In genomic region chr7:98399903-98400537, GRCh38 we compare ENCODE assay signal across 8 cellular contexts. TPM values are rescaled to one million over a fixed set of nuclear protein-coding genes. Genes with fewer than 3 reads are reported as not detected.
DNase-seq lines count a peak whose midpoint lies in the region; ATAC-seq and TF ChIP-seq lines count a peak whose summit lies in the region.

No MANE protein-coding gene starts in this region.

- H3K9me3 Mint-ChIP-seq in CD8-positive, alpha-beta memory T cell = no peaks in the 10 kb centered on the region
- H3K9me3 Mint-ChIP-seq in chondrocyte (ENCODE audit: low read depth) = no peaks in the 10 kb centered on the region
- no peaks in the 10 kb centered on the region for H3K9me3 Mint-ChIP-seq in natural killer cell treated with Interleukin-12 subunit alpha and Interleukin-12 subunit beta and Interleukin-15 and Interleukin-18, amount 100 ng/mL, for 72 hours
- peaks cover 4% of the 10 kb centered on the region for H3K9me3 Mint-ChIP-seq in glutamatergic neuron (ENCODE audit: unreplicated experiment)

- H3K4me3 ChIP-seq in CD8-positive, alpha-beta memory T cell (ENCODE audit: low read length) = no peak overlapping the region

- DNase-seq in CD8-positive, alpha-beta memory T cell = no peak
- DNase-seq in chondrocyte (ENCODE audit: low spot score) (no peak), NCI-H446 (lab: John Stamatoyannopoulos, UW) (no peak), glutamatergic neuron (no peak), NCI-H226 (no peak)
- DNase-seq in natural killer cell treated with Interleukin-12 subunit alpha and Interleukin-12 subunit beta and Interleukin-15 and Interleukin-18, amount 100 ng/mL, for 72 hours (ENCODE audit: low spot score) = no peak

- H3K36me3 ChIP-seq in CD8-positive, alpha-beta memory T cell (ENCODE audit: insufficient read depth, low read length) = no peaks in the 10 kb centered on the region

- peaks cover 27 to 37% of the 10 kb centered on the region in 2 donors for H3K27me3 Mint-ChIP-seq in CD8-positive, alpha-beta memory T cell
- H3K27me3 Mint-ChIP-seq in chondrocyte (ENCODE audit: low read depth) (no peaks in the 10 kb centered on the region), glutamatergic neuron (ENCODE audit: unreplicated experiment) (peaks cover 5% of the 10 kb centered on the region)
- peaks cover 16 to 25% of the 10 kb centered on the region in 2 donors for H3K27me3 Mint-ChIP-seq in natural killer cell treated with Interleukin-12 subunit alpha and Interleukin-12 subunit beta and Interleukin-15 and Interleukin-18, amount 100 ng/mL, for 72 hours

- TF ChIP-seq CTCF in chondrocyte (IDR thresholded peaks at IDR 0.05) = no peak
- no peak for TF ChIP-seq CTCF in glutamatergic neuron (IDR thresholded peaks at IDR 0.05; ENCODE audit: partially characterized antibody, unreplicated experiment)

- peak overlapping the region; percentile 18 for H3K27ac ChIP-seq in CD8-positive, alpha-beta memory T cell (ENCODE audit: low read depth, low read length)

- no peak for ATAC-seq in natural killer cell treated with Interleukin-12 subunit alpha and Interleukin-12 subunit beta and Interleukin-15 and Interleukin-18, amount 100 ng/mL, for 72 hours
- ATAC-seq in GM18519 (IDR thresholded peaks at IDR 0.05; ENCODE audit: low FRiP score, unreplicated experiment) = no peak

- no peaks in the 10 kb centered on the region for H3K9me3 ChIP-seq in CD8-positive, alpha-beta memory T cell (ENCODE audit: low read length)

- peaks cover 5 to 12% (median 8%) of the 10 kb centered on the region in 3 donors for H3K4me1 Mint-ChIP-seq in CD8-positive, alpha-beta memory T cell
- peaks cover 17% of the 10 kb centered on the region for H3K4me1 Mint-ChIP-seq in chondrocyte (ENCODE audit: low read depth)
- peaks cover 0 to 3% of the 10 kb centered on the region in 2 donors for H3K4me1 Mint-ChIP-seq in natural killer cell treated with Interleukin-12 subunit alpha and Interleukin-12 subunit beta and Interleukin-15 and Interleukin-18, amount 100 ng/mL, for 72 hours (ENCODE audit: low read depth in 2 of 2)
- H3K4me1 Mint-ChIP-seq in glutamatergic neuron (ENCODE audit: low read depth, unreplicated experiment) = no peaks in the 10 kb centered on the region

- POLR2A ChIA-PET in CD8-positive, alpha-beta memory T cell (lab: Charles Lee) = no interaction called here

- peak overlapping the region in 2 of 8 donors; percentile 17 to 47 for H3K27ac Mint-ChIP-seq in CD8-positive, alpha-beta memory T cell
- H3K27ac Mint-ChIP-seq in chondrocyte (ENCODE audit: unreplicated experiment) = peak overlapping the region; percentile 78
- H3K27ac Mint-ChIP-seq in natural killer cell treated with Interleukin-12 subunit alpha and Interleukin-12 subunit beta and Interleukin-15 and Interleukin-18, amount 100 ng/mL, for 72 hours = peak overlapping the region in 1 of 2 donors; percentile 36
- H3K27ac Mint-ChIP-seq in glutamatergic neuron (ENCODE audit: unreplicated experiment) = no peak overlapping the region

- TF ChIP-seq RAD21 in Ishikawa (IDR thresholded peaks at IDR 0.05; ENCODE audit: low read depth) = no peak

- H3K4me1 ChIP-seq in CD8-positive, alpha-beta memory T cell (ENCODE audit: insufficient read depth, low read length) = peaks cover 5% of the 10 kb centered on the region

- no peaks in the 10 kb centered on the region for H3K36me3 Mint-ChIP-seq in CD8-positive, alpha-beta memory T cell
- H3K36me3 Mint-ChIP-seq in chondrocyte (ENCODE audit: low read depth) (no peaks in the 10 kb centered on the region), glutamatergic neuron (ENCODE audit: unreplicated experiment) (no peaks in the 10 kb centered on the region)
- no peaks in the 10 kb centered on the region for H3K36me3 Mint-ChIP-seq in natural killer cell treated with Interleukin-12 subunit alpha and Interleukin-12 subunit beta and Interleukin-15 and Interleukin-18, amount 100 ng/mL, for 72 hours

- no peaks in the 10 kb centered on the region for H3K27me3 ChIP-seq in CD8-positive, alpha-beta memory T cell (ENCODE audit: insufficient read depth, low read length, poor library complexity, severe bottlenecking)

- H3K4me3 Mint-ChIP-seq in CD8-positive, alpha-beta memory T cell = peak overlapping the region in 6 of 7 donors; percentile 29 to 83 (median 42)
- H3K4me3 Mint-ChIP-seq in chondrocyte (ENCODE audit: unreplicated experiment) (peak overlapping the region; percentile 65), glutamatergic neuron (ENCODE audit: unreplicated experiment) (no peak overlapping the region)
- H3K4me3 Mint-ChIP-seq in natural killer cell treated with Interleukin-12 subunit alpha and Interleukin-12 subunit beta and Interleukin-15 and Interleukin-18, amount 100 ng/mL, for 72 hours = peak overlapping the region; percentile 23

- CTCF ChIA-PET in CD8-positive, alpha-beta memory T cell (lab: Charles Lee) = interaction anchor here (1.2 kb wide), 1 partner anchor 21 kb away, joined by 3 read pairs; no protein-coding TSS in a partner anchor

- no peak; the same call in 1 of the 2 replicates for TF ChIP-seq EP300 in Ishikawa (IDR thresholded peaks at IDR 0.05; ENCODE audit: borderline replicate concordance)

TF ChIP-seq in Ishikawa, 13 proteins besides CTCF, POLR2A, EP300 and RAD21:
- TF ChIP-seq TAF1 (IDR thresholded peaks at IDR 0.05; ENCODE audit: low read depth) (no peak), TCF12 (IDR thresholded peaks at IDR 0.05; ENCODE audit: low read depth) (peak; percentile 30), ZBTB7A (IDR thresholded peaks at IDR 0.05; ENCODE audit: low read depth) (peak; percentile 51; the same call in 1 of the 2 replicates), USF1 (IDR thresholded peaks at IDR 0.05) (no peak), FOXM1 (IDR thresholded peaks at IDR 0.05; ENCODE audit: borderline replicate concordance, low read depth) (no peak), REST (IDR thresholded peaks at IDR 0.05; ENCODE audit: low read depth) (no peak), YY1 (IDR thresholded peaks at IDR 0.05; ENCODE audit: low read depth) (no peak), EGR1 (IDR thresholded peaks at IDR 0.05) (no peak), MAX (IDR thresholded peaks at IDR 0.05) (no peak), TEAD4 (IDR thresholded peaks at IDR 0.05) (0 out of 2 replicates have a peak, but pooled peaks have one; percentile 16)

RNA-seq across cellular contexts. Expression of gene BAIAP2L1, which starts 0.9 kb away (rescaled TPM):
- 1 to 10 TPM in 1 of 2 experiments, under 1 TPM in 1; 0.58 to 1.3 TPM for total RNA-seq in CD8-positive, alpha-beta memory T cell
- 0.29 TPM for polyA plus RNA-seq in CD8-positive, alpha-beta memory T cell
- total RNA-seq in chondrocyte = 8.7 to 12.4 TPM (median 11.9 TPM) in 3 replicates
- 1 to 10 TPM in 1 of 2 donors, under 1 TPM in 1; 0.76 to 1.1 TPM for total RNA-seq in natural killer cell treated with Interleukin-12 subunit alpha and Interleukin-12 subunit beta and Interleukin-15 and Interleukin-18, amount 100 ng/mL, for 72 hours
- 0.66 TPM for total RNA-seq in glutamatergic neuron (ENCODE audit: unreplicated experiment)
